Comparison of ENCODE assay signal across 8 cellular contexts in the genomic region with DNA sequence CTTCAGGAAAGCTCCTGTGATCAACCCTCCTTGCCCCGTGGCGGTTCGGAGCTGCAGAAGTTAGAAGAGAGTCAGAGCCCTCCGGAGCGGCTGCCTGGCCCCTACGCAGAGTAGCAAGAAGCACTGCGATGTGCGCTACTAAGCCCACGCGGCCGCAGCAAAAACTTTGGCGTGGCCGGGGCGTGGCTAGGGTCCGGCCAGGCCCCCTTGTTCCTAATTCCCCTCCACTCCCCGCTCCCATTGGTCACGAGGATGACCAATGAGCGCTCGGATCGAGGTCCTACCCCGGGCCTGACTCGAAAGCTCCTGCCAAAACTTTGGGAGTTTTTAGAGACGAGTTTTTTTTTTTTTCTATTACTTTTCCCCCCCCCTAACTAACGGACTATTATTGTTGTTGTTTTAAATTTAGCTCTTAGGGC. TPM values are rescaled to one million over a fixed set of nuclear protein-coding genes. Genes with fewer than 3 reads are reported as not detected.
DNase-seq lines count a peak whose midpoint lies in the region; ATAC-seq and TF ChIP-seq lines count a peak whose summit lies in the region.

A gene with protein sequence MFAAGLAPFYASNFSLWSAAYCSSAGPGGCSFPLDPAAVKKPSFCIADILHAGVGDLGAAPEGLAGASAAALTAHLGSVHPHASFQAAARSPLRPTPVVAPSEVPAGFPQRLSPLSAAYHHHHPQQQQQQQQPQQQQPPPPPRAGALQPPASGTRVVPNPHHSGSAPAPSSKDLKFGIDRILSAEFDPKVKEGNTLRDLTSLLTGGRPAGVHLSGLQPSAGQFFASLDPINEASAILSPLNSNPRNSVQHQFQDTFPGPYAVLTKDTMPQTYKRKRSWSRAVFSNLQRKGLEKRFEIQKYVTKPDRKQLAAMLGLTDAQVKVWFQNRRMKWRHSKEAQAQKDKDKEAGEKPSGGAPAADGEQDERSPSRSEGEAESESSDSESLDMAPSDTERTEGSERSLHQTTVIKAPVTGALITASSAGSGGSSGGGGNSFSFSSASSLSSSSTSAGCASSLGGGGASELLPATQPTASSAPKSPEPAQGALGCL (plus strand): TSS at position 354 of the 419 bp plus-strand sequence. CDS start 415 bp downstream, outside the sequence.

- peak within 1 kb of the TSS; percentile 94 for H3K9ac ChIP-seq in GM23248

- H3K9me3 Mint-ChIP-seq in WTC11: no peaks in the 10 kb centered on the region

- H3K4me1 Mint-ChIP-seq in WTC11: peaks cover 66% of the 10 kb centered on the region

- intact Hi-C loops in esophagus squamous epithelium (cut with DNase I): loop anchor here (5.0 kb wide), 1 partner anchor 323 kb away; no protein-coding TSS in a partner anchor
- intact Hi-C loops in tibial artery (cut with DNase I; ENCODE audit: low total_unique reads): no loop called here

- no peak for TF ChIP-seq CTCF in WTC11 (IDR thresholded peaks at IDR 0.05)
- no peak for TF ChIP-seq CTCF in esophagus squamous epithelium (IDR thresholded peaks at IDR 0.05)
- peak in 1 of 2 experiments; percentile 11 for TF ChIP-seq CTCF in tibial artery (IDR thresholded peaks at IDR 0.05)

- H3K27me3 Mint-ChIP-seq in WTC11 (ENCODE audit: low read depth): peaks cover 100% of the 10 kb centered on the region

- CTCF ChIA-PET in WTC11 (lab: Charles Lee): interaction anchor here (0.7 to 1.2 kb wide), 5 partner anchors 9 to 325 kb away, joined by 3 to 5 read pairs (median 4); a partner anchor contains a TSS

- peak within 1 kb of the TSS; percentile 82 for H2AFZ ChIP-seq in GM23248

- 1 to 2% methylated on average over 24 of the region's 24 CpGs for WGBS in GM23248 (ENCODE audit: low coverage in 1 of 2, low lambda C conversion rate in 2 of 2, missing lambda C conversion rate in 2 of 2), 2 experiments
- WGBS in esophagus squamous epithelium, 2 donors: 1 to 2% methylated on average over 15 to 17 of the region's 24 CpGs

- no peak within 1 kb of the TSS for H3K27ac Mint-ChIP-seq in WTC11

- H3F3A ChIP-seq in GM23248 (ENCODE audit: insufficient read depth): peaks cover 10% of the 10 kb centered on the region; the same call in 1 of the 2 replicates

- peak within 1 kb of the TSS; percentile 84 for H3K4me3 Mint-ChIP-seq in WTC11

- H3K36me3 ChIP-seq in GM23248 (ENCODE audit: low read depth) (peaks cover 17% of the 10 kb centered on the region), esophagus squamous epithelium (peaks cover 0 to 8% (median 0%) of the 10 kb centered on the region in 3 donors), tibial artery (peaks cover 16 to 21% (median 20%) of the 10 kb centered on the region in 3 donors)

- H3K9me3 ChIP-seq in GM23248 (ENCODE audit: low read depth): no peaks in the 10 kb centered on the region
- H3K9me3 ChIP-seq in esophagus squamous epithelium: no peaks in the 10 kb centered on the region
- H3K9me3 ChIP-seq in mononuclear cell (ENCODE audit: low read depth, low read length): no peaks in the 10 kb centered on the region
- H3K9me3 ChIP-seq in tibial artery: no peaks in the 10 kb centered on the region

- POLR2A ChIA-PET in WTC11 (lab: Charles Lee): interaction anchor here (1.0 kb wide), 1 partner anchor 9 kb away, joined by 4 read pairs; no protein-coding TSS in a partner anchor

- in situ Hi-C loops in GM23248 (cut with MboI): loop anchor here (10.0 kb wide), 2 partner anchors 326 to 556 kb away; no protein-coding TSS in a partner anchor

- peaks cover 11% of the 10 kb centered on the region for H3K4me1 ChIP-seq in GM23248 (ENCODE audit: insufficient read depth)
- H3K4me1 ChIP-seq in esophagus squamous epithelium: peaks cover 21 to 74% (median 24%) of the 10 kb centered on the region in 3 donors
- peaks cover 72% of the 10 kb centered on the region for H3K4me1 ChIP-seq in mononuclear cell (ENCODE audit: insufficient read depth, low read length)
- peaks cover 0 to 32% (median 20%) of the 10 kb centered on the region in 4 donors for H3K4me1 ChIP-seq in tibial artery

- H3K9me2 ChIP-seq in GM23248 (ENCODE audit: insufficient read depth): no peaks in the 10 kb centered on the region

- H3K36me3 Mint-ChIP-seq in WTC11: no peaks in the 10 kb centered on the region

- no peaks in the 10 kb centered on the region for H4K20me1 ChIP-seq in GM23248 (ENCODE audit: insufficient read depth)

- peak; percentile 53 for ATAC-seq in WTC11

- H3K4me3 ChIP-seq in GM23248: peak within 1 kb of the TSS; percentile 96
- H3K4me3 ChIP-seq in esophagus squamous epithelium: peak within 1 kb of the TSS; percentile 51 to 91 (median 66)
- peak within 1 kb of the TSS; percentile 74 for H3K4me3 ChIP-seq in mononuclear cell (ENCODE audit: low read length)
- peak within 1 kb of the TSS; percentile 68 to 88 for H3K4me3 ChIP-seq in tibial artery

- peak in 2 of 4 donors; percentile 82 to 83 for TF ChIP-seq POLR2A in esophagus squamous epithelium (IDR thresholded peaks at IDR 0.05)

- H3K79me2 ChIP-seq in GM23248 (ENCODE audit: insufficient read depth): peaks cover 40% of the 10 kb centered on the region

- DNase-seq in NCI-H510A treated with DMSO at 0.1 percent for 48 hours (lab: John Stamatoyannopoulos, UW): peak; percentile 18
- no peak for DNase-seq in NCI-H510A (lab: John Stamatoyannopoulos, UW)
- DNase-seq in GM23248: peak; percentile 98
- peak; percentile 92 to 93 for DNase-seq in Kasumi-1 (lab: John Stamatoyannopoulos, UW)
- peak; percentile 60 for DNase-seq in WTC11 (ENCODE audit: low spot score)
- peak; percentile 60 for DNase-seq in esophagus squamous epithelium (lab: John Stamatoyannopoulos, UW)
- DNase-seq in tibial artery: peak; percentile 94 to 95

- H3K27me3 ChIP-seq in GM23248 (replicated peaks; ENCODE audit: insufficient read depth): no peaks in the 10 kb centered on the region
- H3K27me3 ChIP-seq in esophagus squamous epithelium: peaks cover 0 to 92% (median 15%) of the 10 kb centered on the region in 4 donors
- peaks cover 13% of the 10 kb centered on the region for H3K27me3 ChIP-seq in mononuclear cell (ENCODE audit: insufficient read depth, low read length)
- no peaks in the 10 kb centered on the region for H3K27me3 ChIP-seq in tibial artery

- peak within 1 kb of the TSS; percentile 93 for H3K4me2 ChIP-seq in GM23248 (ENCODE audit: unreplicated experiment)

- H3K27ac ChIP-seq in GM23248: peak within 1 kb of the TSS; percentile 86
- H3K27ac ChIP-seq in esophagus squamous epithelium: peak within 1 kb of the TSS; percentile 78 to 95 (median 90)
- peak within 1 kb of the TSS; percentile 95 to 96 for H3K27ac ChIP-seq in tibial artery

TF ChIP-seq in WTC11, 78 proteins besides CTCF, POLR2A, EP300 and RAD21:
- TF ChIP-seq ZNF671 (CRISPR knock-in tag; IDR thresholded peaks at IDR 0.05): no peak
- TF ChIP-seq GRHL2 (CRISPR knock-in tag; IDR thresholded peaks at IDR 0.05; ENCODE audit: insufficient replicate concordance, severe bottlenecking): no peak
- no peak for TF ChIP-seq ZNF138 (CRISPR knock-in tag; conservative IDR thresholded peaks at IDR 0.05)
- TF ChIP-seq SOX15 (CRISPR knock-in tag; IDR thresholded peaks at IDR 0.05): no peak
- no peak for TF ChIP-seq KAT7 (CRISPR knock-in tag; IDR thresholded peaks at IDR 0.05; ENCODE audit: borderline replicate concordance)

RNA-seq across cellular contexts. Expression of the gene that starts here (rescaled TPM):
- total RNA-seq in GM23248 (2014; rRNA removed; shearing (Covaris generic)): 14.0 and 24.2 TPM in 2 replicates
- polyA plus RNA-seq in GM23248 (2016; fragmentation: Nextera tagmentation; extraction: Ambion mirVana): 20.0 and 21.5 TPM in 2 replicates
- total RNA-seq in WTC11 (2021): 0.30 to 0.53 TPM in 2 of 3 replicates, not detected in the other
- 1 to 10 TPM in 2 of 4 donors, under 1 TPM in 2; 0.23 to 7.2 (median 0.97) TPM for total RNA-seq in esophagus squamous epithelium
- total RNA-seq in mononuclear cell: 7.6 TPM

Comparison
In these comparisons a context has a peak if more than half of its experiments do, and no peak if none do; other contexts are left out.
1. Peak in DNase-seq and ATAC-seq in WTC11; RNA of the gene not detected or under 1 TPM.